In the genomic region with DNA sequence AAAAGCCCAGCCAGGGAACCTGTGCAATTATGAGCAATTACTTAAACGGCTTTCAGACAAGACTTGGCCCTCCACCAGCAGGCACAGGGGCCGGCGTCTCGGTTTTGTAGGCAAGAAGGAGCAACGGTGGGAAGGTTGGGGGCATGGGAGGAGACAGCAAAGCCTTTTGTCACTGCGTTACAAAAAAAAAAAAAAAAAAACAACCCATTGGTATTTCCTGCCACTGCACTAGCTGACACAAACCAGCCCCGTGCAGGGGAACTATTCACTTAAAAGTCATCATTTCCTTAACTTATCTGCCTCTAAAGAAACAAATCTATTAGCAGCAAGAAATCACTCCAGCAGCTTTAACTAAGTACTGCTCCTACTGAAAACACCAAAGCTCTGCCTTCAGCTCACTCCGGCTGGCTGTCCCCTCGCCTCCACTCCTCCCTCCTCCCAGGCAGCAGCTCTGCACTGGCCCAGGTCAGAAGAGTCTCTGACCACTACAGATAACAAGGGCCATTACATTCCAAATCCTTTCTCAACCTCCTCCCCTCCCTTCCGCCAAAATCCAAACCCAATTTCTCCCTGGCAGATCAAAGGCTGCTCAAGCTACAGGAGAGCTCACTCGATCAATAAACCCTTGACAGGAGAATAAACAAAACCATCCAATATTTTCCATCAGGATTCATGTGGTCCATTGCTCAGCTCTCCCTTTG, we compare ENCODE assay signal across 1 cellular context.
A peak's percentile ranks its signal among the peaks of the same experiment; 100 is the strongest.
TF ChIP-seq lines count a peak whose summit lies in the region.

No MANE protein-coding gene starts in this region.

TF ChIP-seq in HepG2, 621 proteins besides CTCF, POLR2A, EP300 and RAD21 (continued from another document and continues in another):
- TF ChIP-seq, protein P1, sequence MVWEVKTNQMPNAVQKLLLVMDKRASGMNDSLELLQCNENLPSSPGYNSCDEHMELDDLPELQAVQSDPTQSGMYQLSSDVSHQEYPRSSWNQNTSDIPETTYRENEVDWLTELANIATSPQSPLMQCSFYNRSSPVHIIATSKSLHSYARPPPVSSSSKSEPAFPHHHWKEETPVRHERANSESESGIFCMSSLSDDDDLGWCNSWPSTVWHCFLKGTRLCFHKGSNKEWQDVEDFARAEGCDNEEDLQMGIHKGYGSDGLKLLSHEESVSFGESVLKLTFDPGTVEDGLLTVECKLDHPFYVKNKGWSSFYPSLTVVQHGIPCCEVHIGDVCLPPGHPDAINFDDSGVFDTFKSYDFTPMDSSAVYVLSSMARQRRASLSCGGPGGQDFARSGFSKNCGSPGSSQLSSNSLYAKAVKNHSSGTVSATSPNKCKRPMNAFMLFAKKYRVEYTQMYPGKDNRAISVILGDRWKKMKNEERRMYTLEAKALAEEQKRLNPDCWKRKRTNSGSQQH (CRISPR knock-in tag; IDR thresholded peaks at IDR 0.05; ENCODE audit: low read depth): no peak
- TF ChIP-seq ZNF878 (CRISPR knock-in tag; IDR thresholded peaks at IDR 0.05): 0 out of 2 replicates have a peak, but pooled peaks have one; percentile 32
- TF ChIP-seq, protein P2, sequence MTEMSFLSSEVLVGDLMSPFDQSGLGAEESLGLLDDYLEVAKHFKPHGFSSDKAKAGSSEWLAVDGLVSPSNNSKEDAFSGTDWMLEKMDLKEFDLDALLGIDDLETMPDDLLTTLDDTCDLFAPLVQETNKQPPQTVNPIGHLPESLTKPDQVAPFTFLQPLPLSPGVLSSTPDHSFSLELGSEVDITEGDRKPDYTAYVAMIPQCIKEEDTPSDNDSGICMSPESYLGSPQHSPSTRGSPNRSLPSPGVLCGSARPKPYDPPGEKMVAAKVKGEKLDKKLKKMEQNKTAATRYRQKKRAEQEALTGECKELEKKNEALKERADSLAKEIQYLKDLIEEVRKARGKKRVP (CRISPR knock-in tag; IDR thresholded peaks at IDR 0.05): peak in 1 of 2 experiments; percentile 47; a peak in 1 of 4 replicates
- no peak for TF ChIP-seq POLR2AphosphoS2 (IDR thresholded peaks at IDR 0.05; ENCODE audit: low read depth, low read length)
- no peak for TF ChIP-seq ZNF3 (CRISPR knock-in tag; IDR thresholded peaks at IDR 0.05)
- TF ChIP-seq, protein P3, sequence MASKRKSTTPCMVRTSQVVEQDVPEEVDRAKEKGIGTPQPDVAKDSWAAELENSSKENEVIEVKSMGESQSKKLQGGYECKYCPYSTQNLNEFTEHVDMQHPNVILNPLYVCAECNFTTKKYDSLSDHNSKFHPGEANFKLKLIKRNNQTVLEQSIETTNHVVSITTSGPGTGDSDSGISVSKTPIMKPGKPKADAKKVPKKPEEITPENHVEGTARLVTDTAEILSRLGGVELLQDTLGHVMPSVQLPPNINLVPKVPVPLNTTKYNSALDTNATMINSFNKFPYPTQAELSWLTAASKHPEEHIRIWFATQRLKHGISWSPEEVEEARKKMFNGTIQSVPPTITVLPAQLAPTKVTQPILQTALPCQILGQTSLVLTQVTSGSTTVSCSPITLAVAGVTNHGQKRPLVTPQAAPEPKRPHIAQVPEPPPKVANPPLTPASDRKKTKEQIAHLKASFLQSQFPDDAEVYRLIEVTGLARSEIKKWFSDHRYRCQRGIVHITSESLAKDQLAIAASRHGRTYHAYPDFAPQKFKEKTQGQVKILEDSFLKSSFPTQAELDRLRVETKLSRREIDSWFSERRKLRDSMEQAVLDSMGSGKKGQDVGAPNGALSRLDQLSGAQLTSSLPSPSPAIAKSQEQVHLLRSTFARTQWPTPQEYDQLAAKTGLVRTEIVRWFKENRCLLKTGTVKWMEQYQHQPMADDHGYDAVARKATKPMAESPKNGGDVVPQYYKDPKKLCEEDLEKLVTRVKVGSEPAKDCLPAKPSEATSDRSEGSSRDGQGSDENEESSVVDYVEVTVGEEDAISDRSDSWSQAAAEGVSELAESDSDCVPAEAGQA (IDR thresholded peaks at IDR 0.05; ENCODE audit: low read depth): no peak
- TF ChIP-seq, protein P3 (CRISPR knock-in tag; IDR thresholded peaks at IDR 0.05; ENCODE audit: borderline replicate concordance): no peak
- peak; percentile 29; the same call in 1 of the 2 replicates for TF ChIP-seq ZNF350 (CRISPR knock-in tag; IDR thresholded peaks at IDR 0.05; ENCODE audit: borderline replicate concordance, low read depth)
- no peak for TF ChIP-seq FOXC1 (CRISPR knock-in tag; IDR thresholded peaks at IDR 0.05; ENCODE audit: borderline replicate concordance)
- no peak for TF ChIP-seq ATM (IDR thresholded peaks at IDR 0.05; ENCODE audit: borderline replicate concordance)
- no peak for TF ChIP-seq ZNF761 (CRISPR knock-in tag; conservative IDR thresholded peaks at IDR 0.05)
- peak; percentile 69; the same call in 1 of the 2 replicates for TF ChIP-seq ZNF205 (CRISPR knock-in tag; IDR thresholded peaks at IDR 0.05)
- TF ChIP-seq, protein P4, sequence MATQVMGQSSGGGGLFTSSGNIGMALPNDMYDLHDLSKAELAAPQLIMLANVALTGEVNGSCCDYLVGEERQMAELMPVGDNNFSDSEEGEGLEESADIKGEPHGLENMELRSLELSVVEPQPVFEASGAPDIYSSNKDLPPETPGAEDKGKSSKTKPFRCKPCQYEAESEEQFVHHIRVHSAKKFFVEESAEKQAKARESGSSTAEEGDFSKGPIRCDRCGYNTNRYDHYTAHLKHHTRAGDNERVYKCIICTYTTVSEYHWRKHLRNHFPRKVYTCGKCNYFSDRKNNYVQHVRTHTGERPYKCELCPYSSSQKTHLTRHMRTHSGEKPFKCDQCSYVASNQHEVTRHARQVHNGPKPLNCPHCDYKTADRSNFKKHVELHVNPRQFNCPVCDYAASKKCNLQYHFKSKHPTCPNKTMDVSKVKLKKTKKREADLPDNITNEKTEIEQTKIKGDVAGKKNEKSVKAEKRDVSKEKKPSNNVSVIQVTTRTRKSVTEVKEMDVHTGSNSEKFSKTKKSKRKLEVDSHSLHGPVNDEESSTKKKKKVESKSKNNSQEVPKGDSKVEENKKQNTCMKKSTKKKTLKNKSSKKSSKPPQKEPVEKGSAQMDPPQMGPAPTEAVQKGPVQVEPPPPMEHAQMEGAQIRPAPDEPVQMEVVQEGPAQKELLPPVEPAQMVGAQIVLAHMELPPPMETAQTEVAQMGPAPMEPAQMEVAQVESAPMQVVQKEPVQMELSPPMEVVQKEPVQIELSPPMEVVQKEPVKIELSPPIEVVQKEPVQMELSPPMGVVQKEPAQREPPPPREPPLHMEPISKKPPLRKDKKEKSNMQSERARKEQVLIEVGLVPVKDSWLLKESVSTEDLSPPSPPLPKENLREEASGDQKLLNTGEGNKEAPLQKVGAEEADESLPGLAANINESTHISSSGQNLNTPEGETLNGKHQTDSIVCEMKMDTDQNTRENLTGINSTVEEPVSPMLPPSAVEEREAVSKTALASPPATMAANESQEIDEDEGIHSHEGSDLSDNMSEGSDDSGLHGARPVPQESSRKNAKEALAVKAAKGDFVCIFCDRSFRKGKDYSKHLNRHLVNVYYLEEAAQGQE (IDR thresholded peaks at IDR 0.05; ENCODE audit: borderline replicate concordance in 1 of 2, low read depth in 1 of 2, low read length in 2 of 2): peak in 1 of 2 experiments; percentile 42; a peak in 1 of 4 replicates
- TF ChIP-seq ZNF616 (CRISPR knock-in tag; IDR thresholded peaks at IDR 0.05; ENCODE audit: low read depth): no peak
- peak; percentile 81 for TF ChIP-seq MED1 (CRISPR knock-in tag; IDR thresholded peaks at IDR 0.05)
- peak; percentile 73; the same call in 1 of the 2 replicates for TF ChIP-seq NR2F2 (IDR thresholded peaks at IDR 0.05; ENCODE audit: borderline replicate concordance, low read depth)
- TF ChIP-seq ZFP1 (CRISPR knock-in tag; IDR thresholded peaks at IDR 0.05): peak; percentile 77; the same call in 1 of the 2 replicates
- TF ChIP-seq, protein P5, sequence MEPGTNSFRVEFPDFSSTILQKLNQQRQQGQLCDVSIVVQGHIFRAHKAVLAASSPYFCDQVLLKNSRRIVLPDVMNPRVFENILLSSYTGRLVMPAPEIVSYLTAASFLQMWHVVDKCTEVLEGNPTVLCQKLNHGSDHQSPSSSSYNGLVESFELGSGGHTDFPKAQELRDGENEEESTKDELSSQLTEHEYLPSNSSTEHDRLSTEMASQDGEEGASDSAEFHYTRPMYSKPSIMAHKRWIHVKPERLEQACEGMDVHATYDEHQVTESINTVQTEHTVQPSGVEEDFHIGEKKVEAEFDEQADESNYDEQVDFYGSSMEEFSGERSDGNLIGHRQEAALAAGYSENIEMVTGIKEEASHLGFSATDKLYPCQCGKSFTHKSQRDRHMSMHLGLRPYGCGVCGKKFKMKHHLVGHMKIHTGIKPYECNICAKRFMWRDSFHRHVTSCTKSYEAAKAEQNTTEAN (CRISPR knock-in tag; conservative IDR thresholded peaks at IDR 0.05): no peak
- TF ChIP-seq RXRA (CRISPR knock-in tag; IDR thresholded peaks at IDR 0.05): peak; percentile 60; the same call in 1 of the 2 replicates
- TF ChIP-seq, protein P6, sequence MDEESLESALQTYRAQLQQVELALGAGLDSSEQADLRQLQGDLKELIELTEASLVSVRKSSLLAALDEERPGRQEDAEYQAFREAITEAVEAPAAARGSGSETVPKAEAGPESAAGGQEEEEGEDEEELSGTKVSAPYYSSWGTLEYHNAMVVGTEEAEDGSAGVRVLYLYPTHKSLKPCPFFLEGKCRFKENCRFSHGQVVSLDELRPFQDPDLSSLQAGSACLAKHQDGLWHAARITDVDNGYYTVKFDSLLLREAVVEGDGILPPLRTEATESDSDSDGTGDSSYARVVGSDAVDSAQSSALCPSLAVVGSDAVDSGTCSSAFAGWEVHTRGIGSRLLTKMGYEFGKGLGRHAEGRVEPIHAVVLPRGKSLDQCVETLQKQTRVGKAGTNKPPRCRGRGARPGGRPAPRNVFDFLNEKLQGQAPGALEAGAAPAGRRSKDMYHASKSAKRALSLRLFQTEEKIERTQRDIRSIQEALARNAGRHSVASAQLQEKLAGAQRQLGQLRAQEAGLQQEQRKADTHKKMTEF (CRISPR knock-in tag; IDR thresholded peaks at IDR 0.05): peak; percentile 81
- TF ChIP-seq, protein P7, sequence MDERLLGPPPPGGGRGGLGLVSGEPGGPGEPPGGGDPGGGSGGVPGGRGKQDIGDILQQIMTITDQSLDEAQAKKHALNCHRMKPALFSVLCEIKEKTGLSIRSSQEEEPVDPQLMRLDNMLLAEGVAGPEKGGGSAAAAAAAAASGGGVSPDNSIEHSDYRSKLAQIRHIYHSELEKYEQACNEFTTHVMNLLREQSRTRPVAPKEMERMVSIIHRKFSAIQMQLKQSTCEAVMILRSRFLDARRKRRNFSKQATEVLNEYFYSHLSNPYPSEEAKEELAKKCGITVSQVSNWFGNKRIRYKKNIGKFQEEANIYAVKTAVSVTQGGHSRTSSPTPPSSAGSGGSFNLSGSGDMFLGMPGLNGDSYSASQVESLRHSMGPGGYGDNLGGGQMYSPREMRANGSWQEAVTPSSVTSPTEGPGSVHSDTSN (CRISPR knock-in tag; IDR thresholded peaks at IDR 0.05): peak; percentile 58; the same call in 1 of the 2 replicates
- TF ChIP-seq ZNF121 (CRISPR knock-in tag; IDR thresholded peaks at IDR 0.05): peak; percentile 81
- no peak for TF ChIP-seq SOX6 (IDR thresholded peaks at IDR 0.05)
- peak; percentile 94 for TF ChIP-seq SOX6 (CRISPR knock-in tag; IDR thresholded peaks at IDR 0.05)
- TF ChIP-seq NFYB (CRISPR knock-in tag; IDR thresholded peaks at IDR 0.05): no peak
- TF ChIP-seq AKAP8 (CRISPR knock-in tag; IDR thresholded peaks at IDR 0.05): no peak
- TF ChIP-seq NFYC (CRISPR knock-in tag; IDR thresholded peaks at IDR 0.05): peak; percentile 38; the same call in 1 of the 2 replicates
- no peak for TF ChIP-seq ZNF546 (CRISPR knock-in tag; conservative IDR thresholded peaks at IDR 0.05)
- TF ChIP-seq CHD4 (IDR thresholded peaks at IDR 0.05; ENCODE audit: borderline replicate concordance, low read length): no peak; the same call in 1 of the 2 replicates
- TF ChIP-seq ZNF83 (CRISPR knock-in tag; IDR thresholded peaks at IDR 0.05; ENCODE audit: borderline replicate concordance): no peak
- peak; percentile 76 for TF ChIP-seq PHF21A (CRISPR knock-in tag; IDR thresholded peaks at IDR 0.05)
- TF ChIP-seq, protein P8, sequence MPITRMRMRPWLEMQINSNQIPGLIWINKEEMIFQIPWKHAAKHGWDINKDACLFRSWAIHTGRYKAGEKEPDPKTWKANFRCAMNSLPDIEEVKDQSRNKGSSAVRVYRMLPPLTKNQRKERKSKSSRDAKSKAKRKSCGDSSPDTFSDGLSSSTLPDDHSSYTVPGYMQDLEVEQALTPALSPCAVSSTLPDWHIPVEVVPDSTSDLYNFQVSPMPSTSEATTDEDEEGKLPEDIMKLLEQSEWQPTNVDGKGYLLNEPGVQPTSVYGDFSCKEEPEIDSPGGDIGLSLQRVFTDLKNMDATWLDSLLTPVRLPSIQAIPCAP (CRISPR knock-in tag; IDR thresholded peaks at IDR 0.05; ENCODE audit: low read depth): no peak
- TF ChIP-seq NFIB (CRISPR knock-in tag; IDR thresholded peaks at IDR 0.05; ENCODE audit: borderline replicate concordance): no peak
- TF ChIP-seq, protein P9, sequence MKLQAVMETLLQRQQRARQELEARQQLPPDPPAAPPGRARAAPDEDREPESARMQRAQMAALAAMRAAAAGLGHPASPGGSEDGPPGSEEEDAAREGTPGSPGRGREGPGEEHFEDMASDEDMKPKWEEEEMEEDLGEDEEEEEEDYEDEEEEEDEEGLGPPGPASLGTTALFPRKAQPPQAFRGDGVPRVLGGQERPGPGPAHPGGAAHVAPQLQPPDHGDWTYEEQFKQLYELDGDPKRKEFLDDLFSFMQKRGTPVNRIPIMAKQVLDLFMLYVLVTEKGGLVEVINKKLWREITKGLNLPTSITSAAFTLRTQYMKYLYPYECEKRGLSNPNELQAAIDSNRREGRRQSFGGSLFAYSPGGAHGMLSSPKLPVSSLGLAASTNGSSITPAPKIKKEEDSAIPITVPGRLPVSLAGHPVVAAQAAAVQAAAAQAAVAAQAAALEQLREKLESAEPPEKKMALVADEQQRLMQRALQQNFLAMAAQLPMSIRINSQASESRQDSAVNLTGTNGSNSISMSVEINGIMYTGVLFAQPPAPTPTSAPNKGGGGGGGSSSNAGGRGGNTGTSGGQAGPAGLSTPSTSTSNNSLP (IDR thresholded peaks at IDR 0.05; ENCODE audit: low read depth, low read length): peak; percentile 59
- TF ChIP-seq FOSL2 (CRISPR knock-in tag; IDR thresholded peaks at IDR 0.05): peak; percentile 69
- TF ChIP-seq MEIS2 (CRISPR knock-in tag; IDR thresholded peaks at IDR 0.05): peak; percentile 98
- TF ChIP-seq TAF15 (IDR thresholded peaks at IDR 0.05; ENCODE audit: low read depth, low read length, poor library complexity, severe bottlenecking): no peak
- peak; percentile 72 for TF ChIP-seq CEBPG (CRISPR knock-in tag; IDR thresholded peaks at IDR 0.05)
- no peak for TF ChIP-seq CHD2 (IDR thresholded peaks at IDR 0.05; ENCODE audit: low read depth, low read length)
